In the genomic region with DNA sequence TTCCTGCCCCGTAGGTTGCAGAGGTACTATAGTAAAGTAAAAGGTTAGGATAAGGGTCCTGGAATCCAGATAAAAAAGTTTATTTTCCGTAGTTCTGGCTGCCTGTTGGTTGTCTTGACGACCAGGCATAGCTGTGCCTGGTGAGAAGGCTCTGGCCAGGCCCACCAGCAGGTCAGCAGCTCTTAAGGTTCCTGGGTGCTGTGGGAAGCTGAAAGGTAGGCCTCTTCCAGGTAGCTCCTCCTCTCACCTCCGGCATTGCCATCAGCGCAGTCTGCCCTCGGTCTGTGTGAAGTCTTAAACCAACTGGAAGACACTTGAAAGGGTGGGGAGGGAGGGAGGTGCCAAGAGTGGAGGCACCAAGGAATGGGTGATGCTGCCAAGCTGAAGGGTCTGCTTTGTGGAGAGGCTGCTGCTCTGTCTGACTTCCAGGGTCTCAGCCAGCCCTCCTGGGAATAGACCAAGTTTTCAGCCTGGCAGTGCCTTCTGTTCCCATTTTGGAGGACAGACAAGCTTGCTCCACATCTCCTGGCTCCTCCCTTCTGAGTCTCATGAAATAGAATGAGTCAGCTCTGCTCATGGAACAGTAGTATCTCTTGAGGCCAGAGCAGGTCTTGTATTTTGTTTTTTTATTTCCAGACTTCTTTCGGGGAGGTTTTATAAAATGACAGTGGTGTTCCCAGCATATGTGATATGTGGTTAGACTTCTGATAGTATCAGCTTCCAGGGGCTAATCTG, we compare ENCODE assay signal across 11 cellular contexts. TPM values are rescaled to one million over a fixed set of nuclear protein-coding genes. Genes with fewer than 3 reads are reported as not detected.
DNase-seq lines count a peak whose midpoint lies in the region; ATAC-seq and TF ChIP-seq lines count a peak whose summit lies in the region.
"Had no signal": no experiment of that assay in that cellular context is flagged by ENCODE, and none has a peak within 500 bp of the region (broad histone marks: within the 10 kb centered on the region; RNA-seq: fewer than 3 reads in every experiment).

No MANE protein-coding gene starts in this region.

- H3K36me3 ChIP-seq in brain microvascular endothelial cell (replicated peaks) (peaks cover 46% of the 10 kb centered on the region), transverse colon (peaks cover 0 to 42% (median 3%) of the 10 kb centered on the region in 4 donors)

- peak overlapping the region; percentile 1 for H3K27ac Mint-ChIP-seq in activated T-cell treated with anti-CD3 and anti-CD28 coated beads, Interleukin-2, amount 50 U/mL, for 24 hours
- no peak overlapping the region for H3K27ac Mint-ChIP-seq in activated T-cell treated with anti-CD3 and anti-CD28 coated beads, Interleukin-2, amount 50 U/mL, for 72 hours
- H3K27ac Mint-ChIP-seq in Calu3 (ENCODE audit: unreplicated experiment) = no peak overlapping the region

- H3K27ac ChIP-seq in brain microvascular endothelial cell (no peak overlapping the region), transverse colon (peak overlapping the region; percentile 68 to 77 (median 72))

- CTCF ChIA-PET in Calu3 (lab: Charles Lee) = interaction anchor here (0.6 kb wide), 1 partner anchor 76 kb away, joined by 4 read pairs; no protein-coding TSS in a partner anchor

- H3K27me3 ChIP-seq in brain microvascular endothelial cell (replicated peaks) = no peaks in the 10 kb centered on the region
- H3K27me3 ChIP-seq in transverse colon = no peaks in the 10 kb centered on the region

- peaks cover 32% of the 10 kb centered on the region for H3K4me1 Mint-ChIP-seq in activated T-cell treated with anti-CD3 and anti-CD28 coated beads, Interleukin-2, amount 50 U/mL, for 24 hours (ENCODE audit: low read depth)
- H3K4me1 Mint-ChIP-seq in activated T-cell treated with anti-CD3 and anti-CD28 coated beads, Interleukin-2, amount 50 U/mL, for 72 hours (ENCODE audit: low read depth) = peaks cover 32% of the 10 kb centered on the region
- H3K4me1 Mint-ChIP-seq in Calu3 (ENCODE audit: low read depth, unreplicated experiment) = peaks cover 32% of the 10 kb centered on the region

- H3K9me3 Mint-ChIP-seq in activated T-cell treated with anti-CD3 and anti-CD28 coated beads, Interleukin-2, amount 50 U/mL, for 24 hours = no peaks in the 10 kb centered on the region
- no peaks in the 10 kb centered on the region for H3K9me3 Mint-ChIP-seq in activated T-cell treated with anti-CD3 and anti-CD28 coated beads, Interleukin-2, amount 50 U/mL, for 72 hours
- H3K9me3 Mint-ChIP-seq in Calu3 (ENCODE audit: low read depth, unreplicated experiment) = no peaks in the 10 kb centered on the region

- H3K27me3 Mint-ChIP-seq in activated T-cell treated with anti-CD3 and anti-CD28 coated beads, Interleukin-2, amount 50 U/mL, for 24 hours = no peaks in the 10 kb centered on the region
- no peaks in the 10 kb centered on the region for H3K27me3 Mint-ChIP-seq in activated T-cell treated with anti-CD3 and anti-CD28 coated beads, Interleukin-2, amount 50 U/mL, for 72 hours (ENCODE audit: low read depth)
- H3K27me3 Mint-ChIP-seq in Calu3 (ENCODE audit: unreplicated experiment) = no peaks in the 10 kb centered on the region
- H3K27me3 Mint-ChIP-seq: CD4-positive, CD25-positive, alpha-beta regulatory T cell had no signal

- H3K4me1 ChIP-seq in transverse colon = peaks cover 12 to 41% (median 28%) of the 10 kb centered on the region in 4 donors

- TF ChIP-seq CTCF in brain microvascular endothelial cell (IDR thresholded peaks at IDR 0.05; ENCODE audit: low read depth, low read length, missing control alignments) = no peak
- no peak for TF ChIP-seq CTCF in transverse colon (IDR thresholded peaks at IDR 0.05)
- no peak for TF ChIP-seq CTCF in Calu3 (IDR thresholded peaks at IDR 0.05; ENCODE audit: unreplicated experiment)

- no peak for TF ChIP-seq EP300 in transverse colon (IDR thresholded peaks at IDR 0.05; ENCODE audit: low read depth)

- H3K4me3 Mint-ChIP-seq in activated T-cell treated with anti-CD3 and anti-CD28 coated beads, Interleukin-2, amount 50 U/mL, for 24 hours = no peak overlapping the region
- no peak overlapping the region for H3K4me3 Mint-ChIP-seq in activated T-cell treated with anti-CD3 and anti-CD28 coated beads, Interleukin-2, amount 50 U/mL, for 72 hours
- H3K4me3 Mint-ChIP-seq in Calu3 (ENCODE audit: low read depth, unreplicated experiment) = no peak overlapping the region
- H3K4me3 Mint-ChIP-seq: CD4-positive, CD25-positive, alpha-beta regulatory T cell had no signal

- intact Hi-C loops in transverse colon (cut with DNase I; ENCODE audit: low total_unique reads) = no loop called here
- intact Hi-C loops in Calu3 (cut with micrococcal nuclease; ENCODE audit: unreplicated experiment) = no loop called here

- peaks cover 92% of the 10 kb centered on the region for H3K36me3 Mint-ChIP-seq in activated T-cell treated with anti-CD3 and anti-CD28 coated beads, Interleukin-2, amount 50 U/mL, for 24 hours (ENCODE audit: low read depth)
- H3K36me3 Mint-ChIP-seq in activated T-cell treated with anti-CD3 and anti-CD28 coated beads, Interleukin-2, amount 50 U/mL, for 72 hours (ENCODE audit: insufficient read depth in 2 of 2) = peaks cover 4 to 30% of the 10 kb centered on the region in 2 donors
- peaks cover 58% of the 10 kb centered on the region for H3K36me3 Mint-ChIP-seq in Calu3 (ENCODE audit: insufficient read depth, unreplicated experiment)

- no peak for TF ChIP-seq POLR2A in transverse colon (IDR thresholded peaks at IDR 0.05)

- ATAC-seq in activated T-cell treated with anti-CD3 and anti-CD28 coated beads, Interleukin-2, amount 50 U/mL, for 72 hours (replicated peaks in 1 of 2) = no peak
- ATAC-seq in GM19463 (IDR thresholded peaks at IDR 0.05; ENCODE audit: unreplicated experiment) = no peak

- WGBS in transverse colon (ENCODE audit: low coverage in 1 of 2), 2 donors = 59 to 80% methylated on average over 1 to 7 of the region's 7 CpGs

- BruUV-seq in Calu3 (replicated peaks; lab: Mats Ljungman, UMichigan) = no TSS peak

- no peak for DNase-seq in activated T-cell treated with anti-CD3 and anti-CD28 coated beads, Interleukin-2, amount 50 U/mL, for 24 hours
- DNase-seq in activated T-cell treated with anti-CD3 and anti-CD28 coated beads, Interleukin-2, amount 50 U/mL, for 72 hours = no peak
- DNase-seq in brain microvascular endothelial cell = peak; percentile 56
- peak; percentile 86 for DNase-seq in iris pigment epithelial cell (ENCODE audit: low read depth)
- DNase-seq in transverse colon = no peak
- DNase-seq in Calu3 = no peak
- DNase-seq in activated CD8-positive, alpha-beta memory T cell treated with anti-CD3 and anti-CD28 coated beads for 24 hours = no peak
- DNase-seq: activated CD4-positive, alpha-beta T cell treated with anti-CD3 and anti-CD28 coated beads, Interleukin-2, amount 50 U/mL, for 1 hour; CD4-positive, CD25-positive, alpha-beta regulatory T cell; NCI-H2081 treated with DMSO at 0.1 percent for 48 hours had no signal

- no peaks in the 10 kb centered on the region for H3K9me3 ChIP-seq in transverse colon

- no peak overlapping the region for H3K4me3 ChIP-seq in brain microvascular endothelial cell (ENCODE audit: low read depth, low read length)
- no peak overlapping the region for H3K4me3 ChIP-seq in transverse colon

- in situ Hi-C loops in brain microvascular endothelial cell (cut with HindIII; ENCODE audit: low pct_ligation_motif_present, low sequenced_read_pairs) (no loop called here), transverse colon (cut with MboI; ENCODE audit: low pct_ligation_motif_present in 1 of 4, low pct_unique_long_range_greater_than_20kb in 1 of 4, low sequenced_read_pairs in 3 of 4) (no loop called here)

RNA-seq across cellular contexts. Expression of a gene that starts 5.2 kb away (rescaled TPM):
- total RNA-seq in activated T-cell treated with anti-CD3 and anti-CD28 coated beads, Interleukin-2, amount 50 U/mL, for 72 hours = 10 to 100 TPM; 17.8 to 20.0 TPM
- total RNA-seq in transverse colon (100 to 1,000 TPM; 224 to 338 (median 297) TPM), Calu3 (2022) (16.1 and 21.2 TPM in 2 replicates)

RNA-seq across cellular contexts. Expression of a gene that starts 10.1 kb away (rescaled TPM):
- 10 to 100 TPM; 31.2 to 40.5 TPM for total RNA-seq in activated T-cell treated with anti-CD3 and anti-CD28 coated beads, Interleukin-2, amount 50 U/mL, for 72 hours
- total RNA-seq in transverse colon (10 to 100 TPM in 3 of 4 donors, 1 to 10 TPM in 1; 9.8 to 25.4 (median 21.5) TPM), Calu3 (2022) (31.6 and 33.5 TPM in 2 replicates)

RNA-seq across cellular contexts. Expression of a gene that starts 33.5 kb away (rescaled TPM):
- 10 to 100 TPM; 75.7 to 88.9 TPM for total RNA-seq in activated T-cell treated with anti-CD3 and anti-CD28 coated beads, Interleukin-2, amount 50 U/mL, for 72 hours
- total RNA-seq in transverse colon (100 to 1,000 TPM in 3 of 4 donors, 10 to 100 TPM in 1; 75.6 to 153 (median 130) TPM), Calu3 (2022) (268 and 290 TPM in 2 replicates)

Comparison
In these comparisons a context has a peak if more than half of its experiments do, and no peak if none do; other contexts are left out.
1. DNase-seq: peak in brain microvascular endothelial cell (single experiment) and iris pigment epithelial cell (single experiment); none in activated T-cell treated with anti-CD3 and anti-CD28 coated beads, Interleukin-2, amount 50 U/mL, for 24 hours (single experiment), activated T-cell treated with anti-CD3 and anti-CD28 coated beads, Interleukin-2, amount 50 U/mL, for 72 hours (0 of 2), transverse colon (single experiment), Calu3 (single experiment) and activated CD8-positive, alpha-beta memory T cell treated with anti-CD3 and anti-CD28 coated beads for 24 hours (single experiment).
2. RNA of a gene that starts 5.2 kb away (total RNA-seq): 224 to 338 TPM in transverse colon; 17.8 to 20.0 TPM in activated T-cell treated with anti-CD3 and anti-CD28 coated beads, Interleukin-2, amount 50 U/mL, for 72 hours and 16.1 to 21.2 TPM in Calu3; every median in the first group is over 10 times any median in the second.